ENCODE assay signal across 9 cellular contexts in the genomic region with DNA sequence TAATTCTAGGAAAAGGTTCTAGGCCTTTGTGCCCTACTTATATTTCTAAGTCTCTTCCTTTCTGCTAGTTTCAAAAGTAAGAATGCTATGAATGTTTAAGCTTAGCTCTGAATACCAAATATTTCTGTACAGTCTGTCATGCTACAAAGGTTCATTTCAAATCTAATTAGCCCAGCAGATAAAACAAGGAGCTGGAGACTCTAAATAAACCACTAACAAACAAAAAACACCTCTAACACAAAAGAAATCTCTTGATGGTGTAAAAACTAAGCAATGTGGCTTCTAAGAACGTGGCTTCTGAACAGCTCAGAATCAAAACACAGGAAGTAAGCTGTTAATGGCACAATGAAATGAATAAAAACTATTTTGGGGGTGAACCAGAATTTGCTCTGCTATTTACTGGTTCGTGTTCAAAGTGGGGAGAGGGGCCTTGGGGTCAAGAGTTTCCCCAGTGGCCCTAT.
A peak's percentile ranks its signal among the peaks of the same experiment; 100 is the strongest.
DNase-seq lines count a peak whose midpoint lies in the region; ATAC-seq and TF ChIP-seq lines count a peak whose summit lies in the region.
"Had no signal": no experiment of that assay in that cellular context is flagged by ENCODE, and none has a peak within 500 bp of the region (broad histone marks: within the 10 kb centered on the region; RNA-seq: fewer than 3 reads in every experiment).

No MANE protein-coding gene starts in this region.

- H3K9me3 ChIP-seq in CD4-positive, alpha-beta T cell (ENCODE audit: control insufficient read depth, low read length) = no peaks in the 10 kb centered on the region
- H3K9me3 ChIP-seq in KOPT-K1 (ENCODE audit: insufficient read depth, low read length, poor library complexity, severe bottlenecking) (no peaks in the 10 kb centered on the region), vagina (no peaks in the 10 kb centered on the region)
- no peaks in the 10 kb centered on the region for H3K9me3 ChIP-seq in naive thymus-derived CD4-positive, alpha-beta T cell (ENCODE audit: control insufficient read depth in 2 of 3, low read length in 3 of 3)
- H3K9me3 ChIP-seq: heart right ventricle had no signal

- peak overlapping the region; percentile 90 for H3K4me3 Mint-ChIP-seq in CD4-positive, alpha-beta T cell
- H3K4me3 Mint-ChIP-seq in naive thymus-derived CD4-positive, alpha-beta T cell = peak overlapping the region; percentile 73 to 93 (median 86)
- no peak overlapping the region for H3K4me3 Mint-ChIP-seq in CD14-positive monocyte

- no peaks in the 10 kb centered on the region for H3K9me3 Mint-ChIP-seq in CD4-positive, alpha-beta T cell
- peaks cover 0 to 5% (median 0%) of the 10 kb centered on the region in 11 donors for H3K9me3 Mint-ChIP-seq in naive thymus-derived CD4-positive, alpha-beta T cell
- peaks cover 0 to 6% (median 3%) of the 10 kb centered on the region in 7 donors for H3K9me3 Mint-ChIP-seq in CD14-positive monocyte

- H3K27me3 Mint-ChIP-seq in CD4-positive, alpha-beta T cell = no peaks in the 10 kb centered on the region
- H3K27me3 Mint-ChIP-seq in naive thymus-derived CD4-positive, alpha-beta T cell = no peaks in the 10 kb centered on the region
- H3K27me3 Mint-ChIP-seq in CD14-positive monocyte (ENCODE audit: low read depth in 3 of 3) = peaks cover 0 to 1% (median 0%) of the 10 kb centered on the region in 3 donors

- CTCF ChIA-PET in CD4-positive, alpha-beta T cell (lab: Charles Lee) = interaction anchor here (0.6 to 1.7 kb wide), 9 partner anchors 10 to 294 kb away, joined by 3 to 6 read pairs (median 3); no protein-coding TSS in a partner anchor
- CTCF ChIA-PET in naive thymus-derived CD4-positive, alpha-beta T cell (lab: Charles Lee) = interaction anchor here (0.6 to 2.1 kb wide), 17 partner anchors 28 to 294 kb away, joined by 3 to 19 read pairs (median 4); no protein-coding TSS in a partner anchor

- H3K27ac ChIP-seq in CD4-positive, alpha-beta T cell (ENCODE audit: low read depth, low read length) = peak overlapping the region; percentile 53
- peak overlapping the region; percentile 82 for H3K27ac ChIP-seq in KOPT-K1 (ENCODE audit: low read depth, low read length, poor library complexity, severe bottlenecking)
- peak overlapping the region; percentile 60 for H3K27ac ChIP-seq in naive thymus-derived CD4-positive, alpha-beta T cell (ENCODE audit: low read depth, low read length)
- H3K27ac ChIP-seq in vagina = no peak overlapping the region

- H3K4me1 ChIP-seq in naive thymus-derived CD4-positive, alpha-beta T cell (ENCODE audit: control insufficient read depth in 2 of 2, insufficient read depth in 2 of 2, low read length in 2 of 2) = peaks cover 47 to 53% of the 10 kb centered on the region in 2 donors
- peaks cover 23% of the 10 kb centered on the region for H3K4me1 ChIP-seq in vagina

- H3K4me3 ChIP-seq in astrocyte of the spinal cord (ENCODE audit: low read depth, low read length) (no peak overlapping the region), vagina (no peak overlapping the region)
- peak overlapping the region; percentile 56 for H3K4me3 ChIP-seq in naive thymus-derived CD4-positive, alpha-beta T cell (ENCODE audit: low read length)

- intact Hi-C loops in CD4-positive, alpha-beta T cell (cut with DNase I, micrococcal nuclease) = loop anchor here (1.0 to 5.0 kb wide), 5 partner anchors 120 to 293 kb away; no protein-coding TSS in a partner anchor
- intact Hi-C loops in naive thymus-derived CD4-positive, alpha-beta T cell (cut with micrococcal nuclease) = loop anchor here (1.0 to 5.0 kb wide), 9 partner anchors 27 to 294 kb away; no protein-coding TSS in a partner anchor
- intact Hi-C loops in CD14-positive monocyte (cut with micrococcal nuclease) (no loop called here), vagina (cut with DNase I) (no loop called here)

- H3K27ac Mint-ChIP-seq in CD4-positive, alpha-beta T cell = peak overlapping the region; percentile 98
- peak overlapping the region; percentile 90 to 99 (median 97) for H3K27ac Mint-ChIP-seq in naive thymus-derived CD4-positive, alpha-beta T cell
- peak overlapping the region in 3 of 7 donors; percentile 4 to 27 (median 11) for H3K27ac Mint-ChIP-seq in CD14-positive monocyte

- peaks cover 8% of the 10 kb centered on the region for H3K36me3 Mint-ChIP-seq in CD4-positive, alpha-beta T cell (ENCODE audit: low read depth)
- H3K36me3 Mint-ChIP-seq in naive thymus-derived CD4-positive, alpha-beta T cell = no peaks in the 10 kb centered on the region
- no peaks in the 10 kb centered on the region for H3K36me3 Mint-ChIP-seq in CD14-positive monocyte

- ATAC-seq in CD4-positive, alpha-beta T cell (ENCODE audit: poor library complexity) = peak; percentile 34
- ATAC-seq in naive thymus-derived CD4-positive, alpha-beta T cell = peak; percentile 47
- ATAC-seq in HG02759 (IDR thresholded peaks at IDR 0.05; ENCODE audit: unreplicated experiment) = no peak

- POLR2A ChIA-PET in CD4-positive, alpha-beta T cell (lab: Charles Lee) = interaction anchor here (0.6 to 3.9 kb wide), 34 partner anchors 8 to 294 kb away, joined by 3 to 39 read pairs (median 5); partner anchors contain the start of gene ZNF217
- POLR2A ChIA-PET in naive thymus-derived CD4-positive, alpha-beta T cell (lab: Charles Lee) = interaction anchor here (0.5 to 2.5 kb wide), 31 partner anchors 13 to 295 kb away, joined by 3 to 23 read pairs (median 5); no protein-coding TSS in a partner anchor

- H3K27me3 ChIP-seq in CD4-positive, alpha-beta T cell (ENCODE audit: control insufficient read depth, insufficient read depth, low read length) = no peaks in the 10 kb centered on the region
- no peaks in the 10 kb centered on the region for H3K27me3 ChIP-seq in naive thymus-derived CD4-positive, alpha-beta T cell (ENCODE audit: control insufficient read depth in 2 of 2, insufficient read depth in 2 of 2, low read length in 2 of 2)
- no peaks in the 10 kb centered on the region for H3K27me3 ChIP-seq in vagina
- H3K27me3 ChIP-seq: heart right ventricle had no signal

- no peak for TF ChIP-seq CTCF in CD4-positive, alpha-beta T cell (IDR thresholded peaks at IDR 0.05)
- TF ChIP-seq CTCF in astrocyte of the spinal cord (IDR thresholded peaks at IDR 0.05; ENCODE audit: low read depth, low read length) = no peak
- no peak for TF ChIP-seq CTCF in CD14-positive monocyte (IDR thresholded peaks at IDR 0.05)
- TF ChIP-seq CTCF in GM13977 (IDR thresholded peaks at IDR 0.05; ENCODE audit: extremely low read depth, insufficient read depth, missing control alignments) = no peak
- no peak for TF ChIP-seq CTCF in vagina (IDR thresholded peaks at IDR 0.05)

- no peak for TF ChIP-seq POLR2A in vagina (IDR thresholded peaks at IDR 0.05)

- no peak for DNase-seq in CD4-positive, alpha-beta T cell
- DNase-seq in astrocyte of the spinal cord (ENCODE audit: low read depth, low spot score) (peak; percentile 36), CD14-positive monocyte (ENCODE audit: low spot score) (no peak), GM13977 (ENCODE audit: low spot score) (no peak), vagina (ENCODE audit: extremely low spot score in 2 of 2) (no peak)
- DNase-seq in naive thymus-derived CD4-positive, alpha-beta T cell = peak in 6 of 9 donors; percentile 35 to 71 (median 62)
- DNase-seq: heart right ventricle had no signal

- in situ Hi-C loops in astrocyte of the spinal cord (cut with HindIII; ENCODE audit: low sequenced_read_pairs) = no loop called here
- in situ Hi-C loops in GM13977 (cut with MboI; ENCODE audit: low pct_unique_long_range_greater_than_20kb, low sequenced_read_pairs, unreplicated experiment) = no loop called here

- H3K4me1 Mint-ChIP-seq in CD4-positive, alpha-beta T cell (ENCODE audit: low read depth) = peaks cover 54% of the 10 kb centered on the region
- H3K4me1 Mint-ChIP-seq in naive thymus-derived CD4-positive, alpha-beta T cell = peaks cover 36 to 73% (median 59%) of the 10 kb centered on the region in 7 donors
- H3K4me1 Mint-ChIP-seq in CD14-positive monocyte = peaks cover 32% of the 10 kb centered on the region

- H3K36me3 ChIP-seq in KOPT-K1 (ENCODE audit: insufficient read depth, low read length) (no peaks in the 10 kb centered on the region), vagina (no peaks in the 10 kb centered on the region)
- no peaks in the 10 kb centered on the region for H3K36me3 ChIP-seq in naive thymus-derived CD4-positive, alpha-beta T cell (ENCODE audit: control insufficient read depth in 2 of 3, insufficient read depth in 3 of 3, low read length in 3 of 3)
- H3K36me3 ChIP-seq: heart right ventricle had no signal

Comparison
In these comparisons a context has a peak if more than half of its experiments do, and no peak if none do; other contexts are left out.
1. DNase-seq: peak in astrocyte of the spinal cord (single experiment) and naive thymus-derived CD4-positive, alpha-beta T cell (6 of 9); none in CD4-positive, alpha-beta T cell (0 of 10), CD14-positive monocyte (single experiment), GM13977 (single experiment) and vagina (0 of 2).
2. H3K4me3 Mint-ChIP-seq: peak in CD4-positive, alpha-beta T cell (single experiment) and naive thymus-derived CD4-positive, alpha-beta T cell (10 of 10); none in CD14-positive monocyte (0 of 2).
3. intact Hi-C loops: an anchor here in CD4-positive, alpha-beta T cell (1.0 to 5.0 kb wide) and naive thymus-derived CD4-positive, alpha-beta T cell (1.0 to 5.0 kb wide); none called in CD14-positive monocyte and vagina.